8 cellular contexts compared by ENCODE assay signal in the genomic region with DNA sequence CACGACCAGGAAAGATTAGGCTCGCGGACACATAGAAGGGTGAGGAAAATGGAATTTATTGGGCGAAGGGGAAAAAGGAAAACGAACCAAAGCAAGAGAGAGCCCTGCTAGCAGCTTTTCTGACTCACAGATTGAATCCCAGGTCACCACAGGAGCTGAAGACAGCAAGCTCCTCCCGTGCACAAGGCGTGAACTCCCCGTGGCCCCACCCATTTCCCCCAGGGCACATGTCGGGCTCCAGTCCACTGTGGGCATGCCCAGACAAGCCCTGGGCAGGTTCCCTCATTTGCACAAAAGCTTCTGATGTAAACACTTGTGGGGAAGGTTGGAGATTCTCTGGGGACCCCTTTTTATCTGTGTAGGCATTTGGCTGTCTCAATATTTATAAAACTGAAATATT.
DNase-seq lines count a peak whose midpoint lies in the region; ATAC-seq and TF ChIP-seq lines count a peak whose summit lies in the region.

No MANE protein-coding gene starts in this region.

- H3K27me3 ChIP-seq in brain microvascular endothelial cell (replicated peaks) (no peaks in the 10 kb centered on the region), left lung (no peaks in the 10 kb centered on the region)
- H3K27me3 ChIP-seq in CD4-positive, alpha-beta T cell (ENCODE audit: control insufficient read depth, insufficient read depth, low read length): no peaks in the 10 kb centered on the region

- H3K4me3 ChIP-seq in brain microvascular endothelial cell (ENCODE audit: low read depth, low read length) (no peak overlapping the region), left lung (no peak overlapping the region)

- no peak overlapping the region for H3K4me3 Mint-ChIP-seq in CD4-positive, alpha-beta T cell

- TF ChIP-seq CTCF in brain microvascular endothelial cell (IDR thresholded peaks at IDR 0.05; ENCODE audit: low read depth, low read length, missing control alignments): no peak
- TF ChIP-seq CTCF in left lung (IDR thresholded peaks at IDR 0.05): no peak
- TF ChIP-seq CTCF in CD4-positive, alpha-beta T cell (IDR thresholded peaks at IDR 0.05): no peak

- no peaks in the 10 kb centered on the region for H3K27me3 Mint-ChIP-seq in CD4-positive, alpha-beta T cell

- no peaks in the 10 kb centered on the region for H3K9me3 ChIP-seq in left lung
- H3K9me3 ChIP-seq in CD4-positive, alpha-beta T cell (ENCODE audit: control insufficient read depth, low read length): no peaks in the 10 kb centered on the region

- intact Hi-C loops in left lung (cut with DNase I): no loop called here
- intact Hi-C loops in CD4-positive, alpha-beta T cell (cut with DNase I, micrococcal nuclease): loop anchor here in 1 of 2 experiments (5.0 kb wide), 1 partner anchor 1325 kb away; no protein-coding TSS in a partner anchor

- H3K27ac Mint-ChIP-seq in CD4-positive, alpha-beta T cell: no peak overlapping the region

- in situ Hi-C loops in brain microvascular endothelial cell (cut with HindIII; ENCODE audit: low pct_ligation_motif_present, low sequenced_read_pairs): no loop called here

- CTCF ChIA-PET in CD4-positive, alpha-beta T cell (lab: Charles Lee): no interaction called here

- no peaks in the 10 kb centered on the region for H3K9me3 Mint-ChIP-seq in CD4-positive, alpha-beta T cell

- H3K27ac ChIP-seq in brain microvascular endothelial cell: peak overlapping the region; percentile 73
- H3K27ac ChIP-seq in left lung: no peak overlapping the region
- no peak overlapping the region for H3K27ac ChIP-seq in CD4-positive, alpha-beta T cell (ENCODE audit: low read depth, low read length)

- peaks cover 0 to 4% of the 10 kb centered on the region in 2 donors for H3K4me1 ChIP-seq in left lung

- peak; percentile 79 for ATAC-seq in HG02588 (IDR thresholded peaks at IDR 0.05; ENCODE audit: unreplicated experiment)
- peak; percentile 81 for ATAC-seq in left lung
- ATAC-seq in CD4-positive, alpha-beta T cell (ENCODE audit: poor library complexity): no peak

- DNase-seq in NCI-H1436 (lab: John Stamatoyannopoulos, UW) (peak; percentile 7), NCI-H1436 treated with DMSO at 0.1 percent for 48 hours (lab: John Stamatoyannopoulos, UW) (no peak), NCI-H446 treated with DMSO at 0.1 percent for 48 hours (lab: John Stamatoyannopoulos, UW) (peak; percentile 6), brain microvascular endothelial cell (peak; percentile 90), left lung (peak in 1 of 2 donors; percentile 71), NCI-H2107 treated with DMSO at 0.1 percent for 48 hours (lab: John Stamatoyannopoulos, UW; ENCODE audit: unreplicated experiment) (no peak)
- no peak for DNase-seq in CD4-positive, alpha-beta T cell

- no peaks in the 10 kb centered on the region for H3K4me1 Mint-ChIP-seq in CD4-positive, alpha-beta T cell (ENCODE audit: low read depth)

- H3K36me3 ChIP-seq in brain microvascular endothelial cell (replicated peaks) (no peaks in the 10 kb centered on the region), left lung (no peaks in the 10 kb centered on the region)

- H3K36me3 Mint-ChIP-seq in CD4-positive, alpha-beta T cell (ENCODE audit: low read depth): no peaks in the 10 kb centered on the region

- POLR2A ChIA-PET in CD4-positive, alpha-beta T cell (lab: Charles Lee): no interaction called here

Comparison
In these comparisons a context has a peak if more than half of its experiments do, and no peak if none do; other contexts are left out.
1. DNase-seq: peak in NCI-H1436 (single experiment), NCI-H446 treated with DMSO at 0.1 percent for 48 hours (single experiment) and brain microvascular endothelial cell (single experiment); none in NCI-H1436 treated with DMSO at 0.1 percent for 48 hours (single experiment), NCI-H2107 treated with DMSO at 0.1 percent for 48 hours (single experiment) and CD4-positive, alpha-beta T cell (0 of 10).